In genomic region chr12:69844416-69844815, GRCh38 we compare ENCODE assay signal across 22 cellular contexts. TPM values are rescaled to one million over a fixed set of nuclear protein-coding genes. Genes with fewer than 3 reads are reported as not detected.
DNase-seq lines count a peak whose midpoint lies in the region; ATAC-seq lines count a peak whose summit lies in the region.
"Had no signal": no experiment of that assay in that cellular context is flagged by ENCODE, and none has a peak within 500 bp of the region (broad histone marks: within the 10 kb centered on the region; RNA-seq: fewer than 3 reads in every experiment).

No MANE protein-coding gene starts in this region.

- intact Hi-C loops in posterior vena cava (cut with DNase I) = no loop called here

- H3K9me3 Mint-ChIP-seq in stimulated activated effector memory CD8-positive, alpha-beta T cell treated with anti-CD3 and anti-CD28 coated beads, Interleukin-12 subunit alpha, Interleukin-12 subunit beta, amount 100 ng/mL, for 72 hours = no peaks in the 10 kb centered on the region
- H3K9me3 Mint-ChIP-seq: CD4-positive, alpha-beta memory T cell; T-helper 1 cell treated with Interleukin-12 subunit alpha and Interleukin-12 subunit beta and Interleukin-4 antibody, amounts not matched to agents 30 μg/mL and 1 μg/mL, for 36 hours had no signal

- ATAC-seq in stimulated activated effector memory CD8-positive, alpha-beta T cell treated with anti-CD3 and anti-CD28 coated beads, Interleukin-12 subunit alpha, Interleukin-12 subunit beta, amount 100 ng/mL, for 72 hours = peak; percentile 32
- ATAC-seq: HCT116 had no signal

- no peaks in the 10 kb centered on the region for H3K4me1 Mint-ChIP-seq in stimulated activated effector memory CD8-positive, alpha-beta T cell treated with anti-CD3 and anti-CD28 coated beads, Interleukin-12 subunit alpha, Interleukin-12 subunit beta, amount 100 ng/mL, for 72 hours
- H3K4me1 Mint-ChIP-seq: CD4-positive, alpha-beta memory T cell had no signal

- peak; percentile 87 for DNase-seq in NCI-H1694 (lab: John Stamatoyannopoulos, UW)
- DNase-seq in NCI-H446 treated with DMSO at 0.1 percent for 48 hours (lab: John Stamatoyannopoulos, UW) = peak; percentile 89
- peak; percentile 98 for DNase-seq in cerebellar cortex (ENCODE audit: low spot score)
- no peak for DNase-seq in stimulated activated effector memory CD8-positive, alpha-beta T cell treated with anti-CD3 and anti-CD28 coated beads, Interleukin-12 subunit alpha, Interleukin-12 subunit beta, amount 100 ng/mL, for 72 hours (ENCODE audit: low spot score in 2 of 2)
- no peak for DNase-seq in activated gamma-delta T cell treated with Interleukin-2 at 50 U/mL for 16 hours
- DNase-seq in NCI-H2029 treated with DMSO at 0.1 percent for 48 hours (lab: John Stamatoyannopoulos, UW) = no peak
- no peak for DNase-seq in posterior vena cava (ENCODE audit: low spot score)
- DNase-seq: AML-193; CD4-positive, alpha-beta memory T cell; DMS153; DND-41; Karpas-422; NCI-H1092 treated with DMSO at 0.1 percent for 48 hours; NCI-H1436; NCI-H2029; NCI-H345; NCI-H526 treated with DMSO at 0.1 percent for 48 hours; SK-N-SH; SW 1271 had no signal

- H3K27ac Mint-ChIP-seq in stimulated activated effector memory CD8-positive, alpha-beta T cell treated with anti-CD3 and anti-CD28 coated beads, Interleukin-12 subunit alpha, Interleukin-12 subunit beta, amount 100 ng/mL, for 72 hours = no peak overlapping the region
- H3K27ac Mint-ChIP-seq: CD4-positive, alpha-beta memory T cell; T-helper 1 cell treated with Interleukin-12 subunit alpha and Interleukin-12 subunit beta and Interleukin-4 antibody, amounts not matched to agents 30 μg/mL and 1 μg/mL, for 36 hours had no signal

- no peaks in the 10 kb centered on the region for H3K36me3 Mint-ChIP-seq in stimulated activated effector memory CD8-positive, alpha-beta T cell treated with anti-CD3 and anti-CD28 coated beads, Interleukin-12 subunit alpha, Interleukin-12 subunit beta, amount 100 ng/mL, for 72 hours
- H3K36me3 Mint-ChIP-seq: CD4-positive, alpha-beta memory T cell had no signal

- no peak overlapping the region for H3K4me3 Mint-ChIP-seq in stimulated activated effector memory CD8-positive, alpha-beta T cell treated with anti-CD3 and anti-CD28 coated beads, Interleukin-12 subunit alpha, Interleukin-12 subunit beta, amount 100 ng/mL, for 72 hours
- H3K4me3 Mint-ChIP-seq: CD4-positive, alpha-beta memory T cell; T-helper 1 cell treated with Interleukin-12 subunit alpha and Interleukin-12 subunit beta and Interleukin-4 antibody, amounts not matched to agents 30 μg/mL and 1 μg/mL, for 36 hours had no signal

RNA-seq across cellular contexts. Expression of gene MYRFL, which starts 19.4 kb away (rescaled TPM):
- total RNA-seq in posterior vena cava = under 1 TPM in 1 of 2 donors, not detected in 1; 0.23 TPM
- total RNA-seq: CD4-positive, alpha-beta memory T cell; H4 had no signal

Comparison
In these comparisons a context has a peak if more than half of its experiments do, and no peak if none do; other contexts are left out.
1. DNase-seq: peak in NCI-H1694 (single experiment), NCI-H446 treated with DMSO at 0.1 percent for 48 hours (single experiment) and cerebellar cortex (single experiment); none in stimulated activated effector memory CD8-positive, alpha-beta T cell treated with anti-CD3 and anti-CD28 coated beads, Interleukin-12 subunit alpha, Interleukin-12 subunit beta, amount 100 ng/mL, for 72 hours (0 of 2), activated gamma-delta T cell treated with Interleukin-2 at 50 U/mL for 16 hours (single experiment), NCI-H2029 treated with DMSO at 0.1 percent for 48 hours (single experiment) and posterior vena cava (single experiment).